In genomic region chr22:38491707-38492348, GRCh38 we compare ENCODE assay signal across 21 cellular contexts. TPM values are rescaled to one million over a fixed set of nuclear protein-coding genes. Genes with fewer than 3 reads are reported as not detected.
A peak's percentile ranks its signal among the peaks of the same experiment; 100 is the strongest.
DNase-seq lines count a peak whose midpoint lies in the region; ATAC-seq and TF ChIP-seq lines count a peak whose summit lies in the region.
"Had no signal": no experiment of that assay in that cellular context is flagged by ENCODE, and none has a peak within 500 bp of the region (broad histone marks: within the 10 kb centered on the region; RNA-seq: fewer than 3 reads in every experiment).

No MANE protein-coding gene starts in this region.

- H3F3A ChIP-seq in smooth muscle cell (ENCODE audit: low read depth) = peaks cover 76% of the 10 kb centered on the region

- no peaks in the 10 kb centered on the region for H3K9me3 Mint-ChIP-seq in activated T-cell treated with anti-CD3 and anti-CD28 coated beads, Interleukin-2, amount 50 U/mL, for 72 hours

- H2BK20ac ChIP-seq in IMR-90 (ENCODE audit: low read depth, low read length) = no peak overlapping the region

- H3K23ac ChIP-seq in IMR-90 (ENCODE audit: low read depth, low read length) = no peak overlapping the region

- H3K4me3 ChIP-seq in IMR-90 (ENCODE audit: insufficient read depth, low read depth, low read length) (no peak overlapping the region), hepatocyte (no peak overlapping the region), smooth muscle cell (no peak overlapping the region)
- H3K4me3 ChIP-seq: breast epithelium, pancreas, vagina had no signal

- peak overlapping the region; percentile 77 for H3K27ac Mint-ChIP-seq in activated T-cell treated with anti-CD3 and anti-CD28 coated beads, Interleukin-2, amount 50 U/mL, for 72 hours

- peaks cover 68% of the 10 kb centered on the region for H3K4me1 Mint-ChIP-seq in activated T-cell treated with anti-CD3 and anti-CD28 coated beads, Interleukin-2, amount 50 U/mL, for 72 hours (ENCODE audit: low read depth)

- H3K4me3 Mint-ChIP-seq in activated T-cell treated with anti-CD3 and anti-CD28 coated beads, Interleukin-2, amount 50 U/mL, for 72 hours = no peak overlapping the region

- peaks cover 94% of the 10 kb centered on the region for H4K20me1 ChIP-seq in IMR-90 (ENCODE audit: insufficient read depth, low read length)
- peaks cover 94% of the 10 kb centered on the region for H4K20me1 ChIP-seq in hepatocyte (ENCODE audit: insufficient read depth, poor library complexity, severe bottlenecking)
- H4K20me1 ChIP-seq in smooth muscle cell (ENCODE audit: low read depth) = peaks cover 100% of the 10 kb centered on the region

- WGBS in IMR-90 (ENCODE audit: extremely low coverage in 2 of 2, insufficient read length in 1 of 2), 2 experiments = no CpG with 5 or more reads among the region's 5 CpGs
- 77% methylated on average over 5 of the region's 5 CpGs for WGBS in hepatocyte (ENCODE audit: low lambda C conversion rate, missing lambda C conversion rate)
- 95% methylated on average over 5 of the region's 5 CpGs for WGBS in smooth muscle cell (ENCODE audit: low lambda C conversion rate)

- H3K27me3 ChIP-seq in IMR-90 (ENCODE audit: control insufficient read depth, insufficient read depth, low read length) (no peaks in the 10 kb centered on the region), hepatocyte (no peaks in the 10 kb centered on the region), smooth muscle cell (ENCODE audit: low read depth) (no peaks in the 10 kb centered on the region)
- H3K27me3 ChIP-seq: breast epithelium, pancreas, vagina had no signal

- H3K36me3 Mint-ChIP-seq in activated T-cell treated with anti-CD3 and anti-CD28 coated beads, Interleukin-2, amount 50 U/mL, for 72 hours (ENCODE audit: insufficient read depth in 2 of 2) = peaks cover 21 to 62% of the 10 kb centered on the region in 2 donors

- no peak for DNase-seq in activated T-cell treated with anti-CD3 and anti-CD28 coated beads, Interleukin-2, amount 50 U/mL, for 72 hours
- DNase-seq in activated T-cell treated with anti-CD3 and anti-CD28 coated beads for 4 hours (no peak), IMR-90 (peak; percentile 50), hepatocyte (ENCODE audit: low spot score) (no peak), smooth muscle cell (lab: John Stamatoyannopoulos, UW; ENCODE audit: unreplicated experiment) (no peak), OCI-M1 (lab: John Stamatoyannopoulos, UW) (no peak)
- DNase-seq: activated CD4-positive, alpha-beta T cell treated with anti-CD3 and anti-CD28 coated beads, Interleukin-2, amount 50 U/mL, for 4 hours; activated T-cell treated with anti-CD3 and anti-CD28 coated beads, Interleukin-2, amount 50 U/mL, for 48 hours; DND-41; KBM-7; NCI-H187 treated with DMSO at 0.1 percent for 48 hours; NCI-H226; pancreas had no signal

- no peak overlapping the region for H2BK15ac ChIP-seq in IMR-90 (ENCODE audit: low read depth, low read length)

- H4K91ac ChIP-seq in IMR-90 (ENCODE audit: insufficient read depth, low read depth, low read length) = no peak overlapping the region

- H3K9ac ChIP-seq in IMR-90 (ENCODE audit: low read depth, low read length) (no peak overlapping the region), smooth muscle cell (ENCODE audit: low read depth) (no peak overlapping the region)

- no peak overlapping the region for H3K18ac ChIP-seq in IMR-90 (ENCODE audit: low read depth, low read length)

- no peak overlapping the region for H3K4me2 ChIP-seq in IMR-90 (ENCODE audit: low read depth, low read length)
- no peak overlapping the region for H3K4me2 ChIP-seq in hepatocyte
- H3K4me2 ChIP-seq in smooth muscle cell = no peak overlapping the region

- in situ Hi-C loops in IMR-90 (cut with MboI; ENCODE audit: low sequenced_read_pairs) = no loop called here

- no peak overlapping the region for H2AK9ac ChIP-seq in IMR-90 (replicated peaks; ENCODE audit: low read depth, low read length, poor library complexity)

- no peak for TF ChIP-seq RAD21 in IMR-90 (IDR thresholded peaks at IDR 0.05; ENCODE audit: low read length)

- H3K79me1 ChIP-seq in IMR-90 (ENCODE audit: low read depth in 1 of 2, low read length in 2 of 2) = peaks cover 36 to 81% of the 10 kb centered on the region in 2 experiments

- no peak overlapping the region for H3K14ac ChIP-seq in IMR-90 (replicated peaks; ENCODE audit: low read depth, low read length)

- H3K27ac ChIP-seq in IMR-90 (ENCODE audit: insufficient read depth, low read length) = peak overlapping the region; percentile 10; the same call in 1 of the 2 replicates
- H3K27ac ChIP-seq in hepatocyte = peak overlapping the region; percentile 25
- peak overlapping the region; percentile 57 for H3K27ac ChIP-seq in smooth muscle cell (ENCODE audit: low read depth)
- H3K27ac ChIP-seq: breast epithelium, epithelial cell of prostate had no signal

- H3K27me3 Mint-ChIP-seq in activated T-cell treated with anti-CD3 and anti-CD28 coated beads, Interleukin-2, amount 50 U/mL, for 72 hours (ENCODE audit: low read depth) = no peaks in the 10 kb centered on the region

- H4K8ac ChIP-seq in IMR-90 (ENCODE audit: low read depth in 2 of 2, low read length in 2 of 2) = no peak overlapping the region

- H3K4me1 ChIP-seq in IMR-90 (ENCODE audit: control insufficient read depth, insufficient read depth, low read length) (peaks cover 23% of the 10 kb centered on the region), hepatocyte (ENCODE audit: insufficient read depth) (no peaks in the 10 kb centered on the region), smooth muscle cell (ENCODE audit: low read depth) (no peaks in the 10 kb centered on the region)
- H3K4me1 ChIP-seq: breast epithelium had no signal

- ATAC-seq in activated T-cell treated with anti-CD3 and anti-CD28 coated beads, Interleukin-2, amount 50 U/mL, for 72 hours (replicated peaks in 1 of 2) = no peak
- ATAC-seq in IMR-90 (ENCODE audit: low read depth) (peak; percentile 46), GM19455 (IDR thresholded peaks at IDR 0.05; ENCODE audit: unreplicated experiment) (no peak), GM19351 (IDR thresholded peaks at IDR 0.05; ENCODE audit: unreplicated experiment) (no peak)

- POLR2A ChIA-PET in IMR-90 (lab: Charles Lee; ENCODE audit: unreplicated experiment) = interaction anchor here (0.5 kb wide), 1 partner anchor 19 kb away, joined by 3 read pairs; no protein-coding TSS in a partner anchor

- H3K9me2 ChIP-seq in hepatocyte (replicated peaks; ENCODE audit: insufficient read depth) = no peaks in the 10 kb centered on the region

- no peaks in the 10 kb centered on the region for H3K9me3 ChIP-seq in IMR-90 (ENCODE audit: control insufficient read depth, insufficient read depth, low read length)
- H3K9me3 ChIP-seq in hepatocyte (ENCODE audit: low read depth) = no peaks in the 10 kb centered on the region
- H3K9me3 ChIP-seq in smooth muscle cell (replicated peaks; ENCODE audit: low read depth) = no peaks in the 10 kb centered on the region
- H3K9me3 ChIP-seq: breast epithelium, pancreas, vagina had no signal

- dilution Hi-C loops in IMR-90 (cut with HindIII; ENCODE audit: low sequenced_read_pairs, unreplicated experiment) = no loop called here

- intact Hi-C loops in IMR-90 (cut with micrococcal nuclease) = no loop called here

- H3K79me2 ChIP-seq in hepatocyte (peaks cover 79% of the 10 kb centered on the region), smooth muscle cell (ENCODE audit: low read depth) (peaks cover 62% of the 10 kb centered on the region)

- peaks cover 70% of the 10 kb centered on the region for H3K36me3 ChIP-seq in IMR-90 (ENCODE audit: control insufficient read depth, insufficient read depth, low read length)
- H3K36me3 ChIP-seq in hepatocyte (replicated peaks; ENCODE audit: insufficient read depth, low read depth) = peaks cover 16% of the 10 kb centered on the region
- H3K36me3 ChIP-seq in smooth muscle cell (ENCODE audit: low read depth) = peaks cover 38% of the 10 kb centered on the region

- no peak overlapping the region for H3K56ac ChIP-seq in IMR-90 (ENCODE audit: extremely low read depth, insufficient read depth, low read length)

- H2BK120ac ChIP-seq in IMR-90 (ENCODE audit: low read depth, low read length) = no peak overlapping the region

- peak overlapping the region; percentile 21 for H2BK5ac ChIP-seq in IMR-90 (ENCODE audit: low read depth, low read length, poor library complexity, severe bottlenecking)

- TF ChIP-seq POLR2A in IMR-90 (IDR thresholded peaks at IDR 0.05; ENCODE audit: low read depth, low read length) = no peak

- H3K4ac ChIP-seq in IMR-90 (ENCODE audit: low read depth, low read length) = no peak overlapping the region

- no TSS peak for BruUV-seq in IMR-90 (replicated peaks; lab: Mats Ljungman, UMichigan)

- CTCF ChIA-PET in IMR-90 (lab: Yijun Ruan, JAX) = no interaction called here

- TF ChIP-seq CTCF in IMR-90 (conservative IDR thresholded peaks at IDR 0.05; ENCODE audit: low read depth, low read length) (no peak), hepatocyte (IDR thresholded peaks at IDR 0.05; ENCODE audit: poor library complexity) (no peak), smooth muscle cell (IDR thresholded peaks at IDR 0.05; ENCODE audit: borderline replicate concordance, insufficient read depth, poor library complexity, severe bottlenecking) (no peak)

- H4K5ac ChIP-seq in IMR-90 (ENCODE audit: low read depth, low read length) = no peak overlapping the region

- no peak overlapping the region for H2AFZ ChIP-seq in IMR-90 (replicated peaks; ENCODE audit: low read length, poor library complexity)
- no peak overlapping the region for H2AFZ ChIP-seq in hepatocyte
- no peak overlapping the region for H2AFZ ChIP-seq in smooth muscle cell (ENCODE audit: low read depth)

- H3K9me1 ChIP-seq in IMR-90 (ENCODE audit: insufficient read depth, low read length) = peaks cover 22% of the 10 kb centered on the region

- no peak overlapping the region for H2AK5ac ChIP-seq in IMR-90 (ENCODE audit: low read depth, low read length)

RNA-seq across cellular contexts. Expression of gene DDX17, which starts 14.3 kb away (rescaled TPM):
- total RNA-seq in activated T-cell treated with anti-CD3 and anti-CD28 coated beads, Interleukin-2, amount 50 U/mL, for 72 hours = 100 to 1,000 TPM; 374 to 431 TPM
- 366 and 371 TPM in 2 replicates for total RNA-seq in IMR-90 (2012; rRNA removed)
- 200 and 240 TPM in 2 replicates for polyA plus RNA-seq in IMR-90 (2012; rRNA removed)
- 72.6 and 98.7 TPM in 2 replicates for polyA plus RNA-seq in IMR-90 (2012; cell fraction: cytosol; rRNA removed)
- polyA plus RNA-seq in IMR-90 (2012; cell fraction: nucleus; rRNA removed; ENCODE audit: low replicate concordance) = 587 and 1,388 TPM in 2 replicates
- total RNA-seq in hepatocyte = 432 and 433 TPM in 2 replicates
- polyA plus RNA-seq in hepatocyte = 42.3 and 50.1 TPM in 2 replicates
- 182 and 201 TPM in 2 replicates for total RNA-seq in smooth muscle cell
- 11.5 and 22.2 TPM in 2 replicates for polyA plus RNA-seq in smooth muscle cell

RNA-seq across cellular contexts. Expression of gene KDELR3, which starts 23.9 kb away (rescaled TPM):
- under 1 TPM; 0.31 to 0.37 TPM for total RNA-seq in activated T-cell treated with anti-CD3 and anti-CD28 coated beads, Interleukin-2, amount 50 U/mL, for 72 hours
- total RNA-seq in IMR-90 (2012; rRNA removed) (192 and 224 TPM in 2 replicates), hepatocyte (92.4 and 98.9 TPM in 2 replicates), smooth muscle cell (163 and 207 TPM in 2 replicates)
- polyA plus RNA-seq in IMR-90 (2012; rRNA removed) (120 and 129 TPM in 2 replicates), hepatocyte (169 and 171 TPM in 2 replicates), smooth muscle cell (198 and 252 TPM in 2 replicates)
- polyA plus RNA-seq in IMR-90 (2012; cell fraction: cytosol; rRNA removed) = 59.5 and 86.9 TPM in 2 replicates
- 17.7 and 49.2 TPM in 2 replicates for polyA plus RNA-seq in IMR-90 (2012; cell fraction: nucleus; rRNA removed; ENCODE audit: low replicate concordance)

RNA-seq across cellular contexts. Expression of gene KCNJ4, which starts 36.8 kb away (rescaled TPM):
- total RNA-seq in activated T-cell treated with anti-CD3 and anti-CD28 coated beads, Interleukin-2, amount 50 U/mL, for 72 hours = not detected
- total RNA-seq in IMR-90 (2012; rRNA removed) = not detected in 2 replicates
- polyA plus RNA-seq in IMR-90 (2012; rRNA removed) = not detected in 2 replicates
- 0.01 TPM in 1 of 2 replicates, not detected in the other for polyA plus RNA-seq in IMR-90 (2012; cell fraction: cytosol; rRNA removed)
- not detected in 2 replicates for polyA plus RNA-seq in IMR-90 (2012; cell fraction: nucleus; rRNA removed; ENCODE audit: low replicate concordance)
- total RNA-seq in hepatocyte = 0.24 and 0.50 TPM in 2 replicates
- polyA plus RNA-seq in hepatocyte = 0.08 and 0.30 TPM in 2 replicates
- 0.81 TPM in 1 of 2 replicates, not detected in the other for total RNA-seq in smooth muscle cell
- polyA plus RNA-seq in smooth muscle cell = not detected in 2 replicates
- total RNA-seq: breast epithelium; dermis microvascular lymphatic vessel endothelial cell; pancreas; skeletal muscle tissue; T-helper 1 cell treated with Interleukin-12 subunit alpha and Interleukin-12 subunit beta and Interleukin-4 antibody, amounts not matched to agents 30 ng/mL and 1 ng/mL, for 36 hours; vagina had no signal
- polyA plus RNA-seq: pancreas had no signal

Comparison
In these comparisons a context has a peak if more than half of its experiments do, and no peak if none do; other contexts are left out.
1. RNA of gene KDELR3, which starts 23.9 kb away (total RNA-seq): 192 to 224 TPM in IMR-90, 163 to 207 TPM in smooth muscle cell and 92.4 to 98.9 TPM in hepatocyte; 0.31 to 0.37 TPM in activated T-cell treated with anti-CD3 and anti-CD28 coated beads, Interleukin-2, amount 50 U/mL, for 72 hours; every median in the first group is over 10 times any median in the second.
2. Peak in every context shown above with its lines, with median percentiles within 50 percentile points of each other: H3K27ac ChIP-seq.